8 cellular contexts compared by ENCODE assay signal in the genomic region with DNA sequence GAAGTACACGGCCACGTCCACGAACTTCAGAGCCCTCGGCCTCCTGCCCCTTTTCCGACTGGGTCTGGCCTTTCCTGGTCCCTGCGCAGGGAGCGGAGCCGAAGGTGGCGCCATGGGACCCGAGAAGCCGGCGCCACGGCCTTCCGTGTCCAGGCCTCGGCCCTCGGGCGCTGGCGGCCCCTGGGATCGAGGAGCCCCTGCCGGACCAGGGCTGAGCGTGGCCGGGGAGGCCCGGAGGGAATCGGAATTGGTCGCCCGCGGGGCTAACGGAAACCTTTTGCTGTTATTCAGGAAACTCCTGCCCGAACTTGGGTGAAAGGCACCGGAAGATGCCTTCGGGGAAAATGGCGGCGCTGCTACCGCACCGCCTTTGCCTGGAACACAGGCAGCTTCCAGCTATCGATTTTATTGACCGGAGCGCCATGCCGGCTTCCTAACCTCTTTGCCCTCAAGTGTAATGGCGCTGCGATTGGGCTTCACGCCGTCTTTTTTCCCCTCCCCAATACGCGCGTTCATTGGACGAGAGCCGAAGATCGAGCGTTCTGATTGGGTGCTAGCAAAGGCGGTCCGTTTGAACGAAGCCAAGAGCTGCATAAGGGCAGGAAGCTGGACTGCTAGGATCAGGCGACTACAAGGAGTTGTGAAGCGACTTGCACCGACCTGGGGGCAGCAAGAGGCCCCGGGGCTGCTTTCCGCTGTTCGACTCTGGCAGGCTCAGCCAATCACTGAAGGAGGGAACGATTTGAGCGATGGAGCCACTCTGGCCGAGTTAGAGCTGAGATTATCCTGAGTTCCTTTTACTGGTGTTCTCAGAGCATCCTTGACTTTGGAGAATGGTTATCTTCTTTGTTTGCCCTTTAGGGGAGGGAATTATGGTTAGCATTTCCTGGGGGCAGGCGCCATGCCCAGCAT. TPM values are rescaled to one million over a fixed set of nuclear protein-coding genes. Genes with fewer than 3 reads are reported as not detected.
A peak's percentile ranks its signal among the peaks of the same experiment; 100 is the strongest.
DNase-seq lines count a peak whose midpoint lies in the region; ATAC-seq and TF ChIP-seq lines count a peak whose summit lies in the region.

A gene (minus strand): TSS at position 462 of the 912 bp plus-strand sequence. CDS start 348 bp downstream, at position 114.

- peak within 1 kb of the TSS; percentile 69 to 94 (median 88) for H3K4me2 ChIP-seq in BLaER1 treated with 17β-estradiol and CSF1 and Interleukin-3, amounts not matched to agents 10 nM and 100 nM

- peak within 1 kb of the TSS; percentile 97 to 100 (median 98) for H3K9ac ChIP-seq in BLaER1 treated with 17β-estradiol and CSF1 and Interleukin-3, amounts not matched to agents 10 nM and 100 nM

- ATAC-seq in GM19351 (IDR thresholded peaks at IDR 0.05; ENCODE audit: unreplicated experiment) (peak; percentile 90), HG03521 (IDR thresholded peaks at IDR 0.05; ENCODE audit: unreplicated experiment) (peak; percentile 72), left lung (peak; percentile 96)

- H3K4me1 ChIP-seq in BLaER1 treated with 17β-estradiol and CSF1 and Interleukin-3, amounts not matched to agents 10 nM and 100 nM = peaks cover 20 to 54% (median 33%) of the 10 kb centered on the region in 10 experiments
- peaks cover 0 to 29% of the 10 kb centered on the region in 2 donors for H3K4me1 ChIP-seq in left lung

- H3K27me3 ChIP-seq in BLaER1 treated with 17β-estradiol and CSF1 and Interleukin-3, amounts not matched to agents 10 nM and 100 nM = no peaks in the 10 kb centered on the region
- no peaks in the 10 kb centered on the region for H3K27me3 ChIP-seq in left lung

- H3K27ac ChIP-seq in BLaER1 treated with 17β-estradiol and CSF1 and Interleukin-3, amounts not matched to agents 10 nM and 100 nM = peak within 1 kb of the TSS; percentile 98 to 100 (median 98)
- peak within 1 kb of the TSS; percentile 93 to 95 for H3K27ac ChIP-seq in left lung

- no peak for TF ChIP-seq CTCF in left lung (IDR thresholded peaks at IDR 0.05)

- peaks cover 0 to 4% (median 0%) of the 10 kb centered on the region in 11 experiments; a peak in 2 of 22 replicates for H4K20me1 ChIP-seq in BLaER1 treated with 17β-estradiol and CSF1 and Interleukin-3, amounts not matched to agents 10 nM and 100 nM

- peaks cover 0 to 2% (median 1%) of the 10 kb centered on the region in 11 experiments; a peak in 11 of 22 replicates for H3K9me3 ChIP-seq in BLaER1 treated with 17β-estradiol and CSF1 and Interleukin-3, amounts not matched to agents 10 nM and 100 nM (replicated peaks in 1 of 11)
- H3K9me3 ChIP-seq in left lung = no peaks in the 10 kb centered on the region

- intact Hi-C loops in left lung (cut with DNase I) = no loop called here

- H3K36me3 ChIP-seq in BLaER1 treated with 17β-estradiol and CSF1 and Interleukin-3, amounts not matched to agents 10 nM and 100 nM = peaks cover 22 to 37% (median 36%) of the 10 kb centered on the region in 11 experiments
- H3K36me3 ChIP-seq in left lung = peaks cover 0 to 20% of the 10 kb centered on the region in 2 donors

- peak within 1 kb of the TSS; percentile 78 to 93 (median 86) for H3K4me3 ChIP-seq in BLaER1 treated with 17β-estradiol and CSF1 and Interleukin-3, amounts not matched to agents 10 nM and 100 nM
- H3K4me3 ChIP-seq in left lung = peak within 1 kb of the TSS; percentile 73 to 79

- DNase-seq in NCI-H748 treated with DMSO at 0.1 percent for 48 hours (lab: John Stamatoyannopoulos, UW) = peak; percentile 83
- peak; percentile 91 to 96 for DNase-seq in activated CD4-positive, alpha-beta T cell treated with anti-CD3 and anti-CD28 coated beads, Interleukin-2, amount 50 U/mL, for 24 hours (ENCODE audit: low read depth in 1 of 2, low spot score in 1 of 2)
- peak; percentile 99 for DNase-seq in dermis blood vessel endothelial cell
- DNase-seq in left lung = peak; percentile 88 to 91
- DNase-seq in stimulated activated CD4-positive, alpha-beta T cell treated with anti-CD3 and anti-CD28 coated beads, Interleukin-2, amount 100 ng/mL, for 48 hours = peak; percentile 90 to 95

RNA-seq across cellular contexts. Expression of the gene that starts here (rescaled TPM):
- total RNA-seq in dermis blood vessel endothelial cell (5.8 and 6.0 TPM in 2 replicates), left lung (1 to 10 TPM; 5.4 to 7.1 TPM)

Comparison
In these comparisons a context has a peak if more than half of its experiments do, and no peak if none do; other contexts are left out.
1. Peak in every context shown above with its lines: DNase-seq, ATAC-seq, H3K4me3 ChIP-seq and H3K27ac ChIP-seq.